17 cellular contexts compared by ENCODE assay signal in genomic region chr12:57187222-57188089, GRCh38. TPM values are rescaled to one million over a fixed set of nuclear protein-coding genes. Genes with fewer than 3 reads are reported as not detected.
"Had no signal": no experiment of that assay in that cellular context is flagged by ENCODE, and none has a peak within 500 bp of the region (broad histone marks: within the 10 kb centered on the region; RNA-seq: fewer than 3 reads in every experiment).

No MANE protein-coding gene starts in this region.

- H3K27ac Mint-ChIP-seq: activated naive CD4-positive, alpha-beta T cell treated with anti-CD3 and anti-CD28 coated beads, Interleukin-2, amount 50 U/mL, for 24 hours; progenitor cell of endocrine pancreas; stimulated activated naive CD8-positive, alpha-beta T cell treated with anti-CD3 and anti-CD28 coated beads, Interleukin-15, Interleukin-2, amounts not matched to agents 100 ng/mL and 50 ng/mL, for 24 hours had no signal

- H3K27ac ChIP-seq: ascending aorta, lower lobe of right lung, tibial nerve had no signal

- H3K27me3 Mint-ChIP-seq: activated naive CD4-positive, alpha-beta T cell treated with anti-CD3 and anti-CD28 coated beads, Interleukin-2, amount 50 U/mL, for 24 hours; progenitor cell of endocrine pancreas; stimulated activated naive CD8-positive, alpha-beta T cell treated with anti-CD3 and anti-CD28 coated beads, Interleukin-15, Interleukin-2, amounts not matched to agents 100 ng/mL and 50 ng/mL, for 24 hours had no signal

- H3K27me3 ChIP-seq: ascending aorta, tibial nerve had no signal

- H3K4me1 Mint-ChIP-seq: activated naive CD4-positive, alpha-beta T cell treated with anti-CD3 and anti-CD28 coated beads, Interleukin-2, amount 50 U/mL, for 24 hours; nephron had no signal

- H3K36me3 Mint-ChIP-seq: activated naive CD4-positive, alpha-beta T cell treated with anti-CD3 and anti-CD28 coated beads, Interleukin-2, amount 50 U/mL, for 24 hours had no signal

- H3K4me1 ChIP-seq: ascending aorta had no signal

- H3K9me3 ChIP-seq: ascending aorta, lower lobe of right lung, tibial nerve had no signal

- H3K4me3 ChIP-seq: ascending aorta, lower lobe of right lung, tibial nerve had no signal

- DNase-seq: activated CD4-positive, alpha-beta T cell treated with anti-CD3 and anti-CD28 coated beads, Interleukin-2, amount 50 U/mL, for 48 hours; activated gamma-delta T cell; foreskin fibroblast; hippocampal formation; islet precursor cell; left colon; lower lobe of right lung had no signal

- H3K4me3 Mint-ChIP-seq: activated naive CD4-positive, alpha-beta T cell treated with anti-CD3 and anti-CD28 coated beads, Interleukin-2, amount 50 U/mL, for 24 hours; nephron; stimulated activated naive CD8-positive, alpha-beta T cell treated with anti-CD3 and anti-CD28 coated beads, Interleukin-15, Interleukin-2, amounts not matched to agents 100 ng/mL and 50 ng/mL, for 24 hours had no signal

- H3K9me3 Mint-ChIP-seq: activated naive CD4-positive, alpha-beta T cell treated with anti-CD3 and anti-CD28 coated beads, Interleukin-2, amount 50 U/mL, for 24 hours; nephron; stimulated activated naive CD8-positive, alpha-beta T cell treated with anti-CD3 and anti-CD28 coated beads, Interleukin-15, Interleukin-2, amounts not matched to agents 100 ng/mL and 50 ng/mL, for 24 hours had no signal

RNA-seq across cellular contexts. Expression of gene NXPH4, which starts 29.1 kb away (rescaled TPM):
- total RNA-seq: ascending aorta, left colon, lower lobe of right lung, skeletal muscle tissue had no signal

RNA-seq across cellular contexts. Expression of gene LRP1-AS, which starts 40.0 kb away (rescaled TPM):
- total RNA-seq: ascending aorta; dermis microvascular lymphatic vessel endothelial cell; left colon; lower lobe of right lung; omental fat pad; progenitor cell of endocrine pancreas; T-helper 2 cell treated with Interferon-gamma antibody and Interleukin-4, amounts not matched to agents 100 ng/mL and 5 ng/mL, for 36 hours; tibial nerve had no signal
